In the genomic region with DNA sequence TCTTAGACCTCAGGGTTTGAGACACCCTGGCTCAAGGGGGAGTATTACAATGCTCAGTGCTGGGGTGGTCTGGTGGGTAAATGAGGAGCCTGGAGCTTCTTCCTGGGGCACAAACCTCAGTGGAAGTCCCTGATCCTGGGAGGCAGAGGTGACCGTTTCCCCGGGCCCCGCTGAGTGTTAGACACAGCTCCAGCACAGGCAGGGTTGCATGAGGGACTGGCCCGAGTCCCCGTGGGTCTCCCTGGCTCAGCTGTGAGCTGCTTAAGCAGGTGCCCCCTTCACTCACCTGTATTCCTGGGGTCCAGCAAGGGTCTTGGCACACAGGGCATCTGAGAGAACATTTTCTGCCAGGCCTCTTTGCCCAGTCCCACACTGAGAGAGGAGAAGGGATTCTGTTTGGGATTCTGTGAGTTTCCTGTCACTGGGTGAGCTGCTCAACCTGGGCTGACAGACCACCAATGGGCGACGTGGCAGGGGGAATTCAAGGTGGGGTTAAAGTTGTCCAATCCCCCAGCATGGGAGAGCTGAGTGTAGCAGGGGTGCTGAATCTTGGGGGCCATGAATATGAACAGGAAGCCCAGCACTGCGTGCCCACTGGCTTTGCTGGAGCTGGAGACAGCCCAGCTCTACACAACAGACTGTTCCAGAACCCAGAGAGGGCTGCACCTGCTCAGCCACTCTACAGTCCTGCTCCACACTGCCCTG, we compare ENCODE assay signal across 14 cellular contexts. TPM values are rescaled to one million over a fixed set of nuclear protein-coding genes. Genes with fewer than 3 reads are reported as not detected.
DNase-seq lines count a peak whose midpoint lies in the region; ATAC-seq, FAIRE-seq and TF ChIP-seq lines count a peak whose summit lies in the region.
"Had no signal": no experiment of that assay in that cellular context is flagged by ENCODE, and none has a peak within 500 bp of the region (broad histone marks: within the 10 kb centered on the region; RNA-seq: fewer than 3 reads in every experiment).

No MANE protein-coding gene starts in this region.

- intact Hi-C loops in HepG2 (cut with micrococcal nuclease; ENCODE audit: unreplicated experiment): no loop called here
- intact Hi-C loops in right lobe of liver (cut with DNase I): no loop called here

- no peak for FAIRE-seq in HepG2 (lab: Jason Lieb, UNC)

- BruUV-seq in HepG2 (replicated peaks; lab: Mats Ljungman, UMichigan): no TSS peak

- H3K9me3 ChIP-seq in HepG2 (ENCODE audit: low read length) (no peaks in the 10 kb centered on the region), right lobe of liver (no peaks in the 10 kb centered on the region)
- H3K9me3 ChIP-seq: SK-N-SH had no signal

- peak overlapping the region; percentile 33; the same call in 1 of the 2 replicates for H3K4me2 ChIP-seq in HepG2 (ENCODE audit: low read depth, low read length)
- H3K4me2 ChIP-seq: SK-N-SH had no signal

- TF ChIP-seq RAD21 in HepG2 (CRISPR knock-in tag; IDR thresholded peaks at IDR 0.05): no peak

- 43% methylated on average over 3 of the region's 8 CpGs for WGBS in HepG2 (ENCODE audit: low lambda C conversion rate)
- 100% methylated on average over 1 of the region's 8 CpGs for WGBS in right lobe of liver (ENCODE audit: insufficient coverage, low coverage, low lambda C conversion rate, missing lambda C conversion rate)

- H3K27ac ChIP-seq in HepG2 (ENCODE audit: extremely low read length, insufficient read depth, low read length): no peak overlapping the region
- no peak overlapping the region for H3K27ac ChIP-seq in right lobe of liver
- H3K27ac ChIP-seq in RWPE1: peak overlapping the region; percentile 59

- peak overlapping the region; percentile 42 for H2AFZ ChIP-seq in HepG2 (ENCODE audit: low read length)

- H3K27me3 ChIP-seq in HepG2 (ENCODE audit: control insufficient read depth in 1 of 2, insufficient read depth in 2 of 2, low read length in 2 of 2): no peaks in the 10 kb centered on the region
- no peaks in the 10 kb centered on the region for H3K27me3 ChIP-seq in right lobe of liver

- no peak for TF ChIP-seq CTCF in HepG2 (CRISPR knock-in tag; IDR thresholded peaks at IDR 0.05)
- no peak for TF ChIP-seq CTCF in right lobe of liver (IDR thresholded peaks at IDR 0.05)
- no peak for TF ChIP-seq CTCF in RWPE1 (conservative IDR thresholded peaks at IDR 0.05; ENCODE audit: low read depth)

- CTCF ChIA-PET in HepG2 (lab: Yijun Ruan, JAX; ENCODE audit: low intra/inter-chr PET ratio, low total read pairs) (no interaction called here), RWPE1 (lab: Yijun Ruan, JAX) (interaction anchor here (1.7 to 2.3 kb wide), 3 partner anchors 18 to 34 kb away, joined by 5 to 8 read pairs (median 6); no protein-coding TSS in a partner anchor)

- H3K4me3 ChIP-seq in HepG2 (replicated peaks in 1 of 3; ENCODE audit: insufficient read depth in 1 of 3, low read depth in 2 of 3, low read length in 3 of 3) (no peak overlapping the region; a peak in 1 of 6 replicates), right lobe of liver (no peak overlapping the region)

- no peak for TF ChIP-seq POLR2A in HepG2 (IDR thresholded peaks at IDR 0.05; ENCODE audit: insufficient read depth in 1 of 2, low read depth in 2 of 2, low read length in 2 of 2)
- no peak for TF ChIP-seq POLR2A in right lobe of liver (IDR thresholded peaks at IDR 0.05)

- DNase-seq in HepG2 (ENCODE audit: low spot score) (no peak), right lobe of liver (no peak), RWPE1 (ENCODE audit: low spot score) (no peak), cerebellar cortex (ENCODE audit: low spot score) (peak; percentile 53), left lobe of liver (ENCODE audit: low spot score) (no peak), GM19240 (ENCODE audit: insufficient read length, low spot score) (no peak)
- DNase-seq: C1 segment of cervical spinal cord; cortex of kidney; mesendoderm; NCI-H446; OCI-M1; SK-N-SH; stimulated activated CD4-positive, alpha-beta T cell treated with anti-CD3 and anti-CD28 coated beads, Interleukin-4, amount 100 ng/mL, for 24 hours had no signal

- H3K79me2 ChIP-seq in HepG2 (ENCODE audit: insufficient read depth, low read length): no peaks in the 10 kb centered on the region

- H3K9ac ChIP-seq in HepG2 (ENCODE audit: insufficient read depth, low read depth, low read length): no peak overlapping the region
- H3K9ac ChIP-seq: SK-N-SH had no signal

- POLR2A ChIA-PET in HepG2 (lab: Yijun Ruan, JAX) (interaction anchor here (1.2 to 11.9 kb wide), 6 partner anchors 15 to 30 kb away, joined by 3 to 168 read pairs (median 3); no protein-coding TSS in a partner anchor), RWPE1 (lab: Yijun Ruan, JAX; ENCODE audit: low non-redundant PET) (interaction anchor here (1.0 kb wide), 1 partner anchor 18 kb away, joined by 3 read pairs; no protein-coding TSS in a partner anchor)

- in situ Hi-C loops in HepG2 (cut with HindIII; ENCODE audit: extremely low pct_ligation_motif_present, low pct_unique_long_range_greater_than_20kb): no loop called here

- H3K4me1 ChIP-seq in HepG2 (ENCODE audit: insufficient read depth, low read length) (peaks cover 44% of the 10 kb centered on the region), right lobe of liver (peaks cover 0 to 17% (median 8%) of the 10 kb centered on the region in 4 donors)

- H3K36me3 ChIP-seq in HepG2 (replicated peaks in 1 of 2; ENCODE audit: control insufficient read depth in 1 of 2, insufficient read depth in 2 of 2, low read length in 2 of 2) (no peaks in the 10 kb centered on the region), right lobe of liver (no peaks in the 10 kb centered on the region)

- no peak for TF ChIP-seq EP300 in HepG2 (IDR thresholded peaks at IDR 0.05; ENCODE audit: low read depth in 2 of 2, low read length in 2 of 2)
- no peak for TF ChIP-seq EP300 in HepG2 (CRISPR knock-in tag; IDR thresholded peaks at IDR 0.05; ENCODE audit: borderline replicate concordance)

- ATAC-seq in HepG2 (peak; percentile 53), right lobe of liver (no peak), left lobe of liver (no peak), HG02759 (IDR thresholded peaks at IDR 0.05; ENCODE audit: unreplicated experiment) (no peak)

- no peaks in the 10 kb centered on the region for H4K20me1 ChIP-seq in HepG2 (ENCODE audit: insufficient read depth, low read length)

TF ChIP-seq in HepG2, 621 proteins besides CTCF, POLR2A, EP300 and RAD21 (continues in another document):
- TF ChIP-seq ISX (CRISPR knock-in tag; conservative IDR thresholded peaks at IDR 0.05): no peak

RNA-seq across cellular contexts. Expression of a gene that starts 29.9 kb away (rescaled TPM):
- total RNA-seq in HepG2 (2016; rRNA removed; fragmentation: Illumina TruSeq; extraction: Trizol) (35.2 and 35.6 TPM in 2 replicates), right lobe of liver (100 to 1,000 TPM in 4 of 6 experiments, 10 to 100 TPM in 2; 51.7 to 180 (median 143) TPM), left lobe of liver (162 TPM)
- 17.3 and 17.4 TPM in 2 replicates for total RNA-seq in HepG2 (2016; cell fraction: cytosol; rRNA removed; fragmentation: Illumina TruSeq; extraction: Trizol; ENCODE audit: low read depth)
- 35.9 and 37.2 TPM in 2 replicates for total RNA-seq in HepG2 (2016; cell fraction: insoluble cytoplasmic fraction; rRNA removed; fragmentation: Illumina TruSeq; extraction: Trizol)
- total RNA-seq in HepG2 (2016; cell fraction: membrane; rRNA removed; fragmentation: Illumina TruSeq; extraction: Trizol): 34.5 and 35.2 TPM in 2 replicates
- total RNA-seq in HepG2 (2016; cell fraction: nucleus; rRNA removed; fragmentation: Illumina TruSeq; extraction: Trizol): 19.2 and 19.4 TPM in 2 replicates
- 40.7 and 78.9 TPM in 2 replicates for polyA plus RNA-seq in HepG2 (2011; rRNA removed)
- polyA plus RNA-seq in HepG2 (2011; cell fraction: cytosol; rRNA removed): 47.3 and 59.3 TPM in 2 replicates
- 73.1 and 98.3 TPM in 2 replicates for polyA plus RNA-seq in HepG2 (2011; cell fraction: nucleus; rRNA removed)
- 82.2 and 137 TPM in 2 replicates for polyA plus RNA-seq in HepG2 (2012)
- polyA plus RNA-seq in HepG2 (2016; cell fraction: cytosol; fragmentation: Illumina TruSeq; extraction: Trizol; ENCODE audit: low read depth): 3.8 and 5.2 TPM in 2 replicates
- polyA plus RNA-seq in HepG2 (2016; cell fraction: insoluble cytoplasmic fraction; fragmentation: Illumina TruSeq; extraction: Trizol; ENCODE audit: low read depth): 24.9 and 26.7 TPM in 2 replicates
- 8.1 and 8.4 TPM in 2 replicates for polyA plus RNA-seq in HepG2 (2016; cell fraction: membrane; fragmentation: Illumina TruSeq; extraction: Trizol; ENCODE audit: low read depth)
- polyA plus RNA-seq in HepG2 (2016; cell fraction: nucleus; fragmentation: Illumina TruSeq; extraction: Trizol; ENCODE audit: insufficient read depth, low read depth): 27.3 and 28.4 TPM in 2 replicates
- 150 and 161 TPM in 2 replicates for polyA minus RNA-seq in HepG2 (2011; rRNA and poly(A)+ RNA removed; ENCODE audit: low replicate concordance)
- polyA minus RNA-seq in HepG2 (2011; cell fraction: cytosol; rRNA and poly(A)+ RNA removed): 74.7 and 77.2 TPM in 2 replicates
- 51.2 and 56.2 TPM in 2 replicates for polyA minus RNA-seq in HepG2 (2011; cell fraction: nucleus; rRNA and poly(A)+ RNA removed)

RNA-seq across cellular contexts. Expression of a gene that starts 51.1 kb away (rescaled TPM):
- total RNA-seq in HepG2 (2016; rRNA removed; fragmentation: Illumina TruSeq; extraction: Trizol) (11.4 and 18.2 TPM in 2 replicates), right lobe of liver (10 to 100 TPM; 16.6 to 22.1 (median 19.2) TPM), left lobe of liver (20.4 TPM)
- total RNA-seq in HepG2 (2016; cell fraction: cytosol; rRNA removed; fragmentation: Illumina TruSeq; extraction: Trizol; ENCODE audit: low read depth): 3.9 and 5.0 TPM in 2 replicates
- 9.2 and 19.9 TPM in 2 replicates for total RNA-seq in HepG2 (2016; cell fraction: insoluble cytoplasmic fraction; rRNA removed; fragmentation: Illumina TruSeq; extraction: Trizol)
- 6.8 and 7.7 TPM in 2 replicates for total RNA-seq in HepG2 (2016; cell fraction: membrane; rRNA removed; fragmentation: Illumina TruSeq; extraction: Trizol)
- total RNA-seq in HepG2 (2016; cell fraction: nucleus; rRNA removed; fragmentation: Illumina TruSeq; extraction: Trizol): 18.8 and 22.8 TPM in 2 replicates
- 10.8 and 13.6 TPM in 2 replicates for polyA plus RNA-seq in HepG2 (2011; rRNA removed)
- polyA plus RNA-seq in HepG2 (2011; cell fraction: cytosol; rRNA removed): 8.7 and 9.8 TPM in 2 replicates
- polyA plus RNA-seq in HepG2 (2011; cell fraction: nucleus; rRNA removed): 21.4 and 23.3 TPM in 2 replicates
- polyA plus RNA-seq in HepG2 (2012): 11.6 and 13.7 TPM in 2 replicates
- 3.5 TPM in 2 replicates for polyA plus RNA-seq in HepG2 (2016; cell fraction: cytosol; fragmentation: Illumina TruSeq; extraction: Trizol; ENCODE audit: low read depth)
- polyA plus RNA-seq in HepG2 (2016; cell fraction: insoluble cytoplasmic fraction; fragmentation: Illumina TruSeq; extraction: Trizol; ENCODE audit: low read depth): 9.6 and 12.1 TPM in 2 replicates
- 5.2 and 5.7 TPM in 2 replicates for polyA plus RNA-seq in HepG2 (2016; cell fraction: membrane; fragmentation: Illumina TruSeq; extraction: Trizol; ENCODE audit: low read depth)
- 30.8 and 32.2 TPM in 2 replicates for polyA plus RNA-seq in HepG2 (2016; cell fraction: nucleus; fragmentation: Illumina TruSeq; extraction: Trizol; ENCODE audit: insufficient read depth, low read depth)
- polyA minus RNA-seq in HepG2 (2011; rRNA and poly(A)+ RNA removed; ENCODE audit: low replicate concordance): 15.9 and 24.1 TPM in 2 replicates
- 8.8 and 8.9 TPM in 2 replicates for polyA minus RNA-seq in HepG2 (2011; cell fraction: cytosol; rRNA and poly(A)+ RNA removed)
- 18.4 and 18.9 TPM in 2 replicates for polyA minus RNA-seq in HepG2 (2011; cell fraction: nucleus; rRNA and poly(A)+ RNA removed)
